In the genomic region with DNA sequence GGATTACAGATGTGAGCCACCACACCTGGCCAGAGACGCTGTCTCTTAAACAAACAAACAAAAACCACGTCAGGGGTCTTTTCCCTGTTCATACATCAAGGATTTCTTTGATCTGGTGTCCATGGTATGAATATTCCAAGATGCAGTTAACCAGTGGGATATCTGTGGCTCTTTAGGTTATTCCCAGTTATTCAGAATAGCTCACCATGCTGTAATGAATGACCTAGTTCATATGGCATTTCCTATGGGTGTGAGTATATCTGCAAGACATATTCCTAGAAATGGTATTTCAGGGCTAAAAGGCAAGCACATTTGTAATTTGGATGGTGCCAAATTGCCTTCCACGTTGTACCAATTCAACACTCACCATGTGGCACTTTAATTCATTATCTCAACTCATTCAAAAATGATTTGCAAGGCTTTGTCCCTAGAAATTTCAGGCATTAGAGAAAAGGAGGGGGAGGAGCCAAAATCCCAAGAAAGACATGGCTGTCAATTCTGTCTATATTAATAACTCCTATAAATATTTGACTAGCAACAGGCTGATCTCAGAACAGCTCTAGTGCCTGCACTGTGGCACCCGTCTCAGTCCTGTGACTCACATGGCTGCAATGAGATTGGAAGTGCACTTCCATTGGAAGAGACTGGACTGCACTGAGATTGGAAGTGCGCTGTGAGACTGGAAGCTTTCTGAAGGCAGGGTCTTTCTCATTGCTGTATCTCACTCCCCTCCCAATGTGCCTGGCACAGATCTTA, we compare ENCODE assay signal across 19 cellular contexts. TPM values are rescaled to one million over a fixed set of nuclear protein-coding genes. Genes with fewer than 3 reads are reported as not detected.
DNase-seq lines count a peak whose midpoint lies in the region; ATAC-seq and TF ChIP-seq lines count a peak whose summit lies in the region.
"Had no signal": no experiment of that assay in that cellular context is flagged by ENCODE, and none has a peak within 500 bp of the region (broad histone marks: within the 10 kb centered on the region; RNA-seq: fewer than 3 reads in every experiment).

No MANE protein-coding gene starts in this region.

- H3K27me3 ChIP-seq in SJSA1 (replicated peaks) (no peaks in the 10 kb centered on the region), smooth muscle cell (ENCODE audit: low read depth) (no peaks in the 10 kb centered on the region)
- H3K27me3 ChIP-seq: right atrium auricular region, transverse colon had no signal

- TF ChIP-seq CTCF in smooth muscle cell (IDR thresholded peaks at IDR 0.05; ENCODE audit: borderline replicate concordance, insufficient read depth, poor library complexity, severe bottlenecking), result no peak

- no peak for ATAC-seq in GM21526 (IDR thresholded peaks at IDR 0.05; ENCODE audit: low FRiP score, unreplicated experiment)
- ATAC-seq: natural killer cell treated with Interleukin-12 subunit alpha and Interleukin-12 subunit beta and Interleukin-15 and Interleukin-18, amount 100 ng/mL, for 72 hours had no signal

- H3K79me2 ChIP-seq in smooth muscle cell (ENCODE audit: low read depth), result no peaks in the 10 kb centered on the region

- H3K4me2 ChIP-seq in smooth muscle cell, result peak overlapping the region; percentile 20

- H4K20me1 ChIP-seq in smooth muscle cell (ENCODE audit: low read depth), result no peaks in the 10 kb centered on the region

- H3K27ac ChIP-seq in SJSA1 (0 out of 2 replicates have a peak overlapping the region, but pooled peaks have one; percentile 15), epithelial cell of prostate (peak overlapping the region; percentile 88), smooth muscle cell (ENCODE audit: low read depth) (peak overlapping the region; percentile 22)
- H3K27ac ChIP-seq: left ventricle myocardium inferior, right atrium auricular region, transverse colon, WERI-Rb-1 had no signal

- H3K4me1 ChIP-seq in SJSA1 (replicated peaks), result peaks cover 7% of the 10 kb centered on the region; the same call in 1 of the 2 replicates
- H3K4me1 ChIP-seq in smooth muscle cell (ENCODE audit: low read depth), result no peaks in the 10 kb centered on the region
- H3K4me1 ChIP-seq: transverse colon had no signal

- H3K36me3 ChIP-seq in SJSA1, result no peaks in the 10 kb centered on the region
- H3K36me3 ChIP-seq in smooth muscle cell (ENCODE audit: low read depth), result no peaks in the 10 kb centered on the region
- H3K36me3 ChIP-seq: left ventricle myocardium inferior, right atrium auricular region, transverse colon, WERI-Rb-1 had no signal

- no peak overlapping the region for H3K4me3 ChIP-seq in SJSA1
- no peak overlapping the region for H3K4me3 ChIP-seq in smooth muscle cell
- H3K4me3 ChIP-seq: left ventricle myocardium inferior, right atrium auricular region, transverse colon had no signal

- H3K9ac ChIP-seq in smooth muscle cell (ENCODE audit: low read depth), result no peak overlapping the region

- peak; percentile 86 for DNase-seq in HCEC 1CT
- no peak for DNase-seq in SJSA1 (ENCODE audit: low read depth in 1 of 2, low spot score in 2 of 2)
- no peak for DNase-seq in epithelial cell of prostate (ENCODE audit: low read depth, low spot score)
- no peak for DNase-seq in smooth muscle cell (lab: John Stamatoyannopoulos, UW; ENCODE audit: unreplicated experiment)
- no peak for DNase-seq in NCI-H2081 (lab: John Stamatoyannopoulos, UW)
- DNase-seq in NCI-H2171 treated with DMSO at 0.1 percent for 48 hours (lab: John Stamatoyannopoulos, UW), result no peak
- DNase-seq: activated naive CD4-positive, alpha-beta T cell treated with Interleukin-2 at 50 U/mL for 16 hours; central memory CD4-positive, alpha-beta T cell; GF-D8; hippocampal formation; left ventricle myocardium inferior; NCI-H1105 treated with DMSO at 0.1 percent for 48 hours; NCI-H446 treated with DMSO at 0.1 percent for 48 hours; stimulated activated CD4-positive, alpha-beta T cell treated with anti-CD3 and anti-CD28 coated beads, Interleukin-4, amount 100 ng/mL, for 24 hours; transverse colon; WERI-Rb-1 had no signal

- H3F3A ChIP-seq in smooth muscle cell (ENCODE audit: low read depth), result peaks cover 4% of the 10 kb centered on the region

- 60% methylated on average over 5 of the region's 5 CpGs for WGBS in smooth muscle cell (ENCODE audit: low lambda C conversion rate)

- H2AFZ ChIP-seq in smooth muscle cell (ENCODE audit: low read depth), result no peak overlapping the region

- H3K9me3 ChIP-seq in SJSA1 (replicated peaks), result no peaks in the 10 kb centered on the region
- no peaks in the 10 kb centered on the region for H3K9me3 ChIP-seq in smooth muscle cell (replicated peaks; ENCODE audit: low read depth)
- H3K9me3 ChIP-seq: left ventricle myocardium inferior, right atrium auricular region, transverse colon had no signal

RNA-seq across cellular contexts. Expression of gene STMN1, which starts 6.0 kb away (rescaled TPM):
- total RNA-seq in SJSA1 (2014; rRNA removed; shearing (Covaris generic)), result 325 and 537 TPM in 2 replicates
- 112 and 115 TPM in 2 replicates for total RNA-seq in smooth muscle cell
- polyA plus RNA-seq in smooth muscle cell, result 309 and 331 TPM in 2 replicates

RNA-seq across cellular contexts. Expression of gene PAQR7, which starts 36.7 kb away (rescaled TPM):
- 2.9 and 3.1 TPM in 2 replicates for total RNA-seq in SJSA1 (2014; rRNA removed; shearing (Covaris generic))
- 8.8 and 10.0 TPM in 2 replicates for total RNA-seq in smooth muscle cell
- polyA plus RNA-seq in smooth muscle cell, result 2.9 and 3.7 TPM in 2 replicates

RNA-seq across cellular contexts. Expression of gene AUNIP, which starts 53.0 kb away (rescaled TPM):
- total RNA-seq in SJSA1 (2014; rRNA removed; shearing (Covaris generic)), result 5.9 and 9.5 TPM in 2 replicates
- 0.18 and 2.1 TPM in 2 replicates for total RNA-seq in smooth muscle cell
- polyA plus RNA-seq in smooth muscle cell, result 1.1 and 1.3 TPM in 2 replicates
- total RNA-seq: left ventricle myocardium inferior, right atrium auricular region had no signal

Comparison
In these comparisons a context has a peak if more than half of its experiments do, and no peak if none do; other contexts are left out.
1. H3K27ac ChIP-seq: peak in every context shown above with its lines; median percentile 88 in epithelial cell of prostate; 22 in smooth muscle cell; 15 in SJSA1.